ENCODE assay signal across 8 cellular contexts in the genomic region with DNA sequence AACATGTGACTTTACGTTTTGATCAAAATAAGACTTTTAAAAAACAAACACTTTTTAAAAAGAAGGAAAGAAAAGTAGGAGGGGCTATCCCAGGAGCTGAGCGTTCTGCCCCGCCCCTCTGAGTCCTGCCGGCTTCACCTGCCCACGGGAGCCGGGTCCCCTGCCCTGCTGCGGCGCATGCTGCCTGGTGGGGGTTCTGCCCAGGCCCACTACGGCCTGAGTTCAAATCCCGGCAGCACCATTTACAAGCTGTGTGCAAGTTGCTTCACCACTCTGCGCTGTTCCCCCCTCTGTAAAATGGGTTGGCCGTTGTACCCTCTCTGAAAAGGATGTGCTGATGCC. TPM values are rescaled to one million over a fixed set of nuclear protein-coding genes. Genes with fewer than 3 reads are reported as not detected.
DNase-seq lines count a peak whose midpoint lies in the region; ATAC-seq and TF ChIP-seq lines count a peak whose summit lies in the region.

No MANE protein-coding gene starts in this region.

- H3K4me3 ChIP-seq in OCI-LY3 (ENCODE audit: low read length) = peak overlapping the region; percentile 79

- TF ChIP-seq CTCF in CD14-positive monocyte (IDR thresholded peaks at IDR 0.05) (no peak), OCI-LY3 (IDR thresholded peaks at IDR 0.05; ENCODE audit: low read depth, low read length) (no peak), nephron (IDR thresholded peaks at IDR 0.05; ENCODE audit: unreplicated experiment in 3 of 3) (no peak)

- H3K27me3 Mint-ChIP-seq in CD14-positive monocyte (ENCODE audit: low read depth in 3 of 3) = peaks cover 6 to 13% (median 9%) of the 10 kb centered on the region in 3 donors
- H3K27me3 Mint-ChIP-seq in nephron (ENCODE audit: low read depth) = no peaks in the 10 kb centered on the region

- peak overlapping the region; percentile 89 for H3K4me2 ChIP-seq in OCI-LY3 (ENCODE audit: low read length)

- no peak overlapping the region for H3K27ac ChIP-seq in OCI-LY3 (ENCODE audit: low read length)

- no peaks in the 10 kb centered on the region for H3K79me2 ChIP-seq in OCI-LY3 (ENCODE audit: low read length)

- ATAC-seq in esophagus mucosa (peak; percentile 20), HG03565 (IDR thresholded peaks at IDR 0.05; ENCODE audit: unreplicated experiment) (no peak)

- DNase-seq in CD14-positive monocyte (ENCODE audit: low spot score) (no peak), NCI-H1105 (lab: John Stamatoyannopoulos, UW) (no peak), UCSD-AML1 (lab: John Stamatoyannopoulos, UW; ENCODE audit: unreplicated experiment) (no peak)
- no peak for DNase-seq in stimulated activated CD4-positive, alpha-beta T cell treated with anti-CD3 and anti-CD28 coated beads, Interleukin-12 subunit alpha, Interleukin-12 subunit beta, amount 100 ng/mL, for 4 hours

- H2AFZ ChIP-seq in OCI-LY3 (ENCODE audit: low read depth, low read length) = no peak overlapping the region

- H3K9me3 Mint-ChIP-seq in CD14-positive monocyte (no peaks in the 10 kb centered on the region), nephron (no peaks in the 10 kb centered on the region)

- H3K36me3 ChIP-seq in OCI-LY3 (replicated peaks; ENCODE audit: low read depth, low read length) = no peaks in the 10 kb centered on the region

- H4K20me1 ChIP-seq in OCI-LY3 (ENCODE audit: insufficient read depth, low read length) = no peaks in the 10 kb centered on the region

- intact Hi-C loops in CD14-positive monocyte (cut with micrococcal nuclease) = no loop called here

- H3K4me1 ChIP-seq in OCI-LY3 (ENCODE audit: low read length) = peaks cover 6% of the 10 kb centered on the region

- H3K9ac ChIP-seq in OCI-LY3 (ENCODE audit: low read length) = no peak overlapping the region

- H3K4me1 Mint-ChIP-seq in CD14-positive monocyte (peaks cover 43% of the 10 kb centered on the region), nephron (peaks cover 42% of the 10 kb centered on the region)

- peaks cover 17% of the 10 kb centered on the region for H3K27me3 ChIP-seq in OCI-LY3 (ENCODE audit: low read depth, low read length)

- H3K9me3 ChIP-seq in OCI-LY3 (ENCODE audit: insufficient read depth, low read length) = no peaks in the 10 kb centered on the region

- H3K27ac Mint-ChIP-seq in CD14-positive monocyte (peak overlapping the region in 1 of 7 donors; percentile 33), nephron (peak overlapping the region; percentile 81 to 95 (median 95))

- H3K36me3 Mint-ChIP-seq in CD14-positive monocyte (peaks cover 34 to 35% of the 10 kb centered on the region in 2 donors), nephron (ENCODE audit: low read depth) (no peaks in the 10 kb centered on the region)

- H3K4me3 Mint-ChIP-seq in CD14-positive monocyte (peak overlapping the region; percentile 73 to 87), nephron (peak overlapping the region; percentile 70 to 85 (median 84))

RNA-seq across cellular contexts. Expression of a gene that starts 31.1 kb away (rescaled TPM):
- polyA plus RNA-seq in CD14-positive monocyte = 100 to 1,000 TPM in 1 of 2 donors, 10 to 100 TPM in 1; 95.8 to 187 TPM
- 270 TPM for total RNA-seq in esophagus mucosa
